Comparison of ENCODE assay signal across 8 cellular contexts in genomic region chr9:114894801-114895433, GRCh38. TPM values are rescaled to one million over a fixed set of nuclear protein-coding genes. Genes with fewer than 3 reads are reported as not detected.
DNase-seq lines count a peak whose midpoint lies in the region; ATAC-seq, FAIRE-seq and TF ChIP-seq lines count a peak whose summit lies in the region.

No MANE protein-coding gene starts in this region.

- no peaks in the 10 kb centered on the region for H3K79me2 ChIP-seq in endothelial cell of umbilical vein (ENCODE audit: control insufficient read depth, insufficient read depth, low read length)

- in situ Hi-C loops in ACHN (cut with HindIII; ENCODE audit: low pct_ligation_motif_present, low pct_unique_long_range_greater_than_20kb, low sequenced_read_pairs): no loop called here

- FAIRE-seq in H54 (lab: Jason Lieb, UNC) (peak; percentile 100), endothelial cell of umbilical vein (lab: Jason Lieb, UNC) (peak; percentile 98)

- BruUV-seq in endothelial cell of umbilical vein (replicated peaks; lab: Mats Ljungman, UMichigan): no TSS peak

- H3K4me2 ChIP-seq in endothelial cell of umbilical vein (ENCODE audit: insufficient read depth, low read length): peak overlapping the region; percentile 68

- POLR2A ChIA-PET in RWPE1 (lab: Yijun Ruan, JAX; ENCODE audit: low non-redundant PET) (interaction anchor here (0.5 kb wide), 1 partner anchor 89 kb away, joined by 7 read pairs; the partner anchor contains the start of gene TNFSF15), endothelial cell of umbilical vein (lab: Charles Lee) (interaction anchor here (1.0 to 1.6 kb wide), 3 partner anchors 89 to 115 kb away, joined by 3 to 6 read pairs (median 3); partner anchors contain the start of gene TNFSF15)

- H3K27ac ChIP-seq in RWPE1: no peak overlapping the region
- H3K27ac ChIP-seq in endothelial cell of umbilical vein (ENCODE audit: insufficient read depth, low read depth, low read length): peak overlapping the region; percentile 100

- TF ChIP-seq POLR2A in H54 (IDR thresholded peaks at IDR 0.05; ENCODE audit: low read depth, low read length) (no peak), endothelial cell of umbilical vein (IDR thresholded peaks at IDR 0.05; ENCODE audit: low read depth, low read length) (peak; percentile 62), erythroblast (IDR thresholded peaks at IDR 0.05; ENCODE audit: low read length) (no peak)

- H3K27me3 ChIP-seq in endothelial cell of umbilical vein (ENCODE audit: control insufficient read depth in 2 of 2, insufficient read depth in 2 of 2, low read length in 2 of 2): no peaks in the 10 kb centered on the region

- no peaks in the 10 kb centered on the region for H3K36me3 ChIP-seq in endothelial cell of umbilical vein (ENCODE audit: control insufficient read depth in 2 of 2, extremely low read depth in 1 of 2, insufficient read depth in 2 of 2, low read length in 2 of 2)

- CTCF ChIA-PET in RWPE1 (lab: Yijun Ruan, JAX) (no interaction called here), endothelial cell of umbilical vein (lab: Charles Lee) (interaction anchor here (1.0 to 6.9 kb wide), 3 partner anchors 13 to 115 kb away, joined by 3 to 81 read pairs (median 8); no protein-coding TSS in a partner anchor)

- H2AFZ ChIP-seq in endothelial cell of umbilical vein (ENCODE audit: low read depth, low read length): no peak overlapping the region

- peaks cover 63% of the 10 kb centered on the region for H3K4me1 ChIP-seq in endothelial cell of umbilical vein (ENCODE audit: control insufficient read depth, extremely low read depth, insufficient read depth, low read length)

- TF ChIP-seq CTCF in RWPE1 (conservative IDR thresholded peaks at IDR 0.05; ENCODE audit: low read depth) (no peak), endothelial cell of umbilical vein (IDR thresholded peaks at IDR 0.05; ENCODE audit: extremely low read depth in 1 of 2, insufficient read depth in 1 of 2, low read depth in 1 of 2, low read length in 2 of 2) (no peak), omental fat pad (IDR thresholded peaks at IDR 0.05) (no peak)

- ATAC-seq in omental fat pad (ENCODE audit: low FRiP score): peak; percentile 74
- no peak for ATAC-seq in GM18858 (IDR thresholded peaks at IDR 0.05; ENCODE audit: unreplicated experiment)

- peak overlapping the region; percentile 92 for H3K9ac ChIP-seq in endothelial cell of umbilical vein (replicated peaks; ENCODE audit: extremely low read depth, insufficient read depth, low read length)

- dilution Hi-C loops in endothelial cell of umbilical vein (cut with MboI; ENCODE audit: extremely low pct_ligation_motif_present, low sequenced_read_pairs): no loop called here

- intact Hi-C loops in endothelial cell of umbilical vein (cut with micrococcal nuclease): loop anchor here (1.0 to 5.0 kb wide), 3 partner anchors 156 to 388 kb away; partner anchors contain the start of gene WHRN

- H3K9me3 ChIP-seq in endothelial cell of umbilical vein (replicated peaks; ENCODE audit: control insufficient read depth, insufficient read depth, low read length): no peaks in the 10 kb centered on the region

- H4K20me1 ChIP-seq in endothelial cell of umbilical vein (replicated peaks; ENCODE audit: control insufficient read depth, extremely low read depth, insufficient read depth, low read length): no peaks in the 10 kb centered on the region

- DNase-seq in ACHN (peak; percentile 81), H54 (ENCODE audit: insufficient read length, low spot score) (peak; percentile 83), RWPE1 (ENCODE audit: low spot score) (peak; percentile 88), endothelial cell of umbilical vein (ENCODE audit: low read depth, low spot score) (peak; percentile 99), omental fat pad (ENCODE audit: low spot score) (no peak), NCI-H2171 treated with DMSO at 0.1 percent for 48 hours (lab: John Stamatoyannopoulos, UW) (no peak), erythroblast (lab: John Stamatoyannopoulos, UW) (no peak)

- H3K4me3 ChIP-seq in endothelial cell of umbilical vein (replicated peaks in 1 of 3; ENCODE audit: insufficient read depth in 1 of 3, low read depth in 1 of 3, low read length in 3 of 3): peak overlapping the region in 1 of 3 experiments; percentile 16

- H3K9me1 ChIP-seq in endothelial cell of umbilical vein (replicated peaks; ENCODE audit: control insufficient read depth, extremely low read depth, insufficient read depth, low read length): no peaks in the 10 kb centered on the region

TF ChIP-seq in endothelial cell of umbilical vein, 7 proteins besides CTCF, POLR2A, EP300 and RAD21:
- peak; percentile 89 for TF ChIP-seq GATA2 (IDR thresholded peaks at IDR 0.05; ENCODE audit: insufficient read depth, insufficient read length, low read depth, low read length)
- TF ChIP-seq EZH2 (IDR thresholded peaks at IDR 0.05; ENCODE audit: borderline replicate concordance, low read depth, low read length, severe bottlenecking): no peak
- peak; percentile 100 for TF ChIP-seq JUN (IDR thresholded peaks at IDR 0.05; ENCODE audit: borderline replicate concordance, insufficient read depth, insufficient read length, low read depth)
- TF ChIP-seq POLR2AphosphoS5 (IDR thresholded peaks at IDR 0.05; ENCODE audit: insufficient read depth, low read depth, low read length): peak; percentile 95
- no peak for TF ChIP-seq MAX (IDR thresholded peaks at IDR 0.05; ENCODE audit: insufficient read depth, insufficient read length)
- TF ChIP-seq FOS (IDR thresholded peaks at IDR 0.05; ENCODE audit: borderline replicate concordance, insufficient read depth, low read length): peak; percentile 98
- TF ChIP-seq MYC (IDR thresholded peaks at IDR 0.05; ENCODE audit: low read depth, low read length): peak; percentile 53

RNA-seq across cellular contexts. Expression of gene TNFSF8, which starts 35.5 kb away (rescaled TPM):
- total RNA-seq in endothelial cell of umbilical vein (not detected in 2 replicates), omental fat pad (1 to 10 TPM; 3.2 to 7.1 (median 6.6) TPM)
- polyA plus RNA-seq in endothelial cell of umbilical vein: not detected in 2 replicates
- polyA plus RNA-seq in endothelial cell of umbilical vein (2011; cell fraction: cytosol; rRNA removed): 0.03 TPM in 1 of 2 replicates, not detected in the other
- polyA plus RNA-seq in endothelial cell of umbilical vein (2011; cell fraction: nucleus; rRNA removed): 0.55 TPM in 1 of 2 replicates, not detected in the other
- polyA plus RNA-seq in endothelial cell of umbilical vein (2012): not detected in 2 replicates
- polyA minus RNA-seq in endothelial cell of umbilical vein: not detected in 2 replicates
- not detected for polyA minus RNA-seq in endothelial cell of umbilical vein (2011; cell fraction: cytosol; rRNA and poly(A)+ RNA removed)
- polyA minus RNA-seq in endothelial cell of umbilical vein (2011; cell fraction: nucleus; rRNA and poly(A)+ RNA removed): 0.77 and 1.1 TPM in 2 replicates

Comparison
In these comparisons a context has a peak if more than half of its experiments do, and no peak if none do; other contexts are left out.
1. DNase-seq: peak in ACHN (single experiment), H54 (single experiment), RWPE1 (single experiment) and endothelial cell of umbilical vein (single experiment); none in omental fat pad (single experiment), NCI-H2171 treated with DMSO at 0.1 percent for 48 hours (single experiment) and erythroblast (0 of 2).